8 cellular contexts compared by ENCODE assay signal in the genomic region with DNA sequence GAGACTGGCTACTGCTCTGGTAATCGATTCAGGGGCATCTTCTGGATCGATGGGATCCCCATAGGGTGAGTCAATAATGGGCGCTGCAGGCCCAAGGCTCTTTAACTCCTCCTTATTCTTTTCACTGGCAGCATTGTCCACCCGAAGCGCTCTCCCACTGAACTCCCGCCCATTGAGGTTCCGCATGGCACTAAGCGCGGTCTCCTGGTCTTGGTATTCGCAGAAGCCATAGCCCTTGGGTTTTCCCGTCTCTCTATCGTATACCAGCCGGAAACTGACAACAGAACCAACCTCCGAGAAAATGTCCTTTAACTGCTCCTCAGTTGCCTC. TPM values are rescaled to one million over a fixed set of nuclear protein-coding genes. Genes with fewer than 3 reads are reported as not detected.
DNase-seq lines count a peak whose midpoint lies in the region; ATAC-seq and TF ChIP-seq lines count a peak whose summit lies in the region.

No MANE protein-coding gene starts in this region.

- ATAC-seq in GM21390 (IDR thresholded peaks at IDR 0.05; ENCODE audit: unreplicated experiment) (peak; percentile 28), HG03571 (IDR thresholded peaks at IDR 0.05; ENCODE audit: unreplicated experiment) (peak; percentile 32), left lobe of liver (peak; percentile 33)

- H3K4me3 Mint-ChIP-seq in CD14-positive monocyte: peak overlapping the region; percentile 98 to 99

- peak overlapping the region; percentile 95 to 98 for H3K27ac ChIP-seq in testis

- in situ Hi-C loops in astrocyte of the cerebellum (cut with HindIII; ENCODE audit: low sequenced_read_pairs): no loop called here

- peaks cover 18% of the 10 kb centered on the region for H3K4me1 ChIP-seq in testis

- peak overlapping the region; percentile 98 to 100 (median 100) for H3K27ac Mint-ChIP-seq in CD14-positive monocyte

- H3K4me3 ChIP-seq in astrocyte of the cerebellum (ENCODE audit: low read depth, low read length) (peak overlapping the region; percentile 82), testis (peak overlapping the region; percentile 75 to 86)

- TF ChIP-seq CTCF in CD14-positive monocyte (IDR thresholded peaks at IDR 0.05) (no peak), astrocyte of the cerebellum (IDR thresholded peaks at IDR 0.05; ENCODE audit: low read depth, low read length, missing control alignments) (no peak), testis (IDR thresholded peaks at IDR 0.05) (no peak)

- H3K27me3 ChIP-seq in testis: no peaks in the 10 kb centered on the region

- DNase-seq in CD14-positive monocyte (ENCODE audit: low spot score) (no peak), astrocyte of the cerebellum (ENCODE audit: low read depth) (no peak), left lobe of liver (ENCODE audit: low spot score) (no peak), testis (no peak), DMS114 treated with DMSO at 0.1 percent for 48 hours (lab: John Stamatoyannopoulos, UW; ENCODE audit: unreplicated experiment) (no peak), OCI-M1 (lab: John Stamatoyannopoulos, UW) (no peak)

- H3K36me3 Mint-ChIP-seq in CD14-positive monocyte: peaks cover 11 to 19% of the 10 kb centered on the region in 2 donors

- H3K36me3 ChIP-seq in testis (ENCODE audit: low read depth, missing control alignments): no peaks in the 10 kb centered on the region

- no peaks in the 10 kb centered on the region for H3K27me3 Mint-ChIP-seq in CD14-positive monocyte (ENCODE audit: low read depth in 3 of 3)

- 0 to 1% methylated on average over 13 to 14 of the region's 14 CpGs for WGBS in testis, 2 donors

- H3K9me3 ChIP-seq in testis: no peaks in the 10 kb centered on the region

- intact Hi-C loops in CD14-positive monocyte (cut with micrococcal nuclease) (no loop called here), testis (cut with DNase I; ENCODE audit: low total_unique reads) (no loop called here)

- peaks cover 36% of the 10 kb centered on the region for H3K4me1 Mint-ChIP-seq in CD14-positive monocyte

- TF ChIP-seq POLR2A in testis (IDR thresholded peaks at IDR 0.05): no peak

- H3K9me3 Mint-ChIP-seq in CD14-positive monocyte: no peaks in the 10 kb centered on the region

RNA-seq across cellular contexts. Expression of gene CSTF2T, which starts 0.3 kb away (rescaled TPM):
- polyA plus RNA-seq in CD14-positive monocyte (10 to 100 TPM in 1 of 2 donors, 1 to 10 TPM in 1; 7.4 to 11.0 TPM), testis (ENCODE audit: insufficient read depth, low read depth, low replicate concordance) (21.8 TPM)
- total RNA-seq in left lobe of liver (8.1 TPM), testis (10 to 100 TPM; 15.6 to 19.0 TPM)
